23 cellular contexts compared by ENCODE assay signal in genomic region chr1:97392701-97393100, GRCh38.
A peak's percentile ranks its signal among the peaks of the same experiment; 100 is the strongest.
DNase-seq lines count a peak whose midpoint lies in the region; ATAC-seq, FAIRE-seq and TF ChIP-seq lines count a peak whose summit lies in the region.
"Had no signal": no experiment of that assay in that cellular context is flagged by ENCODE, and none has a peak within 500 bp of the region (broad histone marks: within the 10 kb centered on the region; RNA-seq: fewer than 3 reads in every experiment).

No MANE protein-coding gene starts in this region.

- no peaks in the 10 kb centered on the region for H3K4me1 ChIP-seq in GM12878 (ENCODE audit: control insufficient read depth, insufficient read depth, low read length)
- H3K4me1 ChIP-seq in smooth muscle cell (ENCODE audit: low read depth), result no peaks in the 10 kb centered on the region
- H3K4me1 ChIP-seq: BLaER1 treated with 17β-estradiol and CSF1 and Interleukin-3, amounts not matched to agents 10 nM and 100 nM; SJCRH30 had no signal

- H4K20me1 ChIP-seq in GM12878 (ENCODE audit: control insufficient read depth, insufficient read depth) (no peaks in the 10 kb centered on the region), smooth muscle cell (ENCODE audit: low read depth) (no peaks in the 10 kb centered on the region)
- H4K20me1 ChIP-seq: BLaER1 treated with 17β-estradiol and CSF1 and Interleukin-3, amounts not matched to agents 10 nM and 100 nM had no signal

- no peak for TF ChIP-seq RAD21 in GM12878 (IDR thresholded peaks at IDR 0.05; ENCODE audit: insufficient read depth, low read depth, low read length)

- no peaks in the 10 kb centered on the region for H3K27me3 ChIP-seq in GM12878 (replicated peaks in 1 of 2; ENCODE audit: control insufficient read depth in 2 of 2, insufficient read depth in 2 of 2, low read length in 1 of 2)
- H3K27me3 ChIP-seq in smooth muscle cell (ENCODE audit: low read depth), result no peaks in the 10 kb centered on the region
- H3K27me3 ChIP-seq: BLaER1 treated with 17β-estradiol and CSF1 and Interleukin-3, amounts not matched to agents 10 nM and 100 nM; SJCRH30 had no signal

- no peak for TF ChIP-seq POLR2A in GM12878 (IDR thresholded peaks at IDR 0.05; ENCODE audit: low read depth, low read length)

- no peak overlapping the region for H3K4me2 ChIP-seq in GM12878 (ENCODE audit: control insufficient read depth, insufficient read depth)
- H3K4me2 ChIP-seq in smooth muscle cell, result no peak overlapping the region
- H3K4me2 ChIP-seq: BLaER1 treated with 17β-estradiol and CSF1 and Interleukin-3, amounts not matched to agents 10 nM and 100 nM; KMS-11; PC-9 had no signal

- TF ChIP-seq CTCF in GM12878 (IDR thresholded peaks at IDR 0.05 in 2 of 3, conservative IDR thresholded peaks at IDR 0.05 in 1 of 3; ENCODE audit: control insufficient read depth in 2 of 3, extremely low read depth in 1 of 3, insufficient read depth in 1 of 3, low read depth in 3 of 3, low read length in 3 of 3) (no peak), fibroblast of the aortic adventitia (IDR thresholded peaks at IDR 0.05; ENCODE audit: insufficient read depth, low read length) (no peak), smooth muscle cell (IDR thresholded peaks at IDR 0.05; ENCODE audit: borderline replicate concordance, insufficient read depth, poor library complexity, severe bottlenecking) (no peak)

- no peak overlapping the region for H3K4me3 ChIP-seq in GM12878
- no peak overlapping the region for H3K4me3 ChIP-seq in fibroblast of the aortic adventitia (ENCODE audit: low read depth, low read length)
- H3K4me3 ChIP-seq in smooth muscle cell, result no peak overlapping the region
- H3K4me3 ChIP-seq: BLaER1 treated with 17β-estradiol and CSF1 and Interleukin-3, amounts not matched to agents 10 nM and 100 nM; PC-9; SJCRH30 had no signal

- no TSS peak for BruUV-seq in GM12878 (replicated peaks; lab: Mats Ljungman, UMichigan)

- CTCF ChIA-PET in GM12878 (lab: Yijun Ruan, JAX), result interaction anchor here (1.0 kb wide), 1 partner anchor 14 kb away, joined by 3 read pairs; no protein-coding TSS in a partner anchor

- H3K36me3 ChIP-seq in GM12878 (ENCODE audit: control insufficient read depth in 2 of 2, insufficient read depth in 2 of 2, low read length in 1 of 2) (no peaks in the 10 kb centered on the region), smooth muscle cell (ENCODE audit: low read depth) (no peaks in the 10 kb centered on the region)
- H3K36me3 ChIP-seq: SJCRH30 had no signal

- no peak for ATAC-seq in GM12878
- no peak for ATAC-seq in HG02970 (IDR thresholded peaks at IDR 0.05; ENCODE audit: low FRiP score, unreplicated experiment)
- ATAC-seq: HCT116, Right ventricle myocardium inferior, SK-N-SH treated with all-trans-retinoic acid at 6 μM for 48 hours had no signal

- SMC1A ChIA-PET in GM12878 (lab: Charles Lee; ENCODE audit: uncharacterized antibody, unreplicated experiment), result no interaction called here

- H3K27ac ChIP-seq in GM12878 (ENCODE audit: control insufficient read depth, insufficient read depth) (no peak overlapping the region), smooth muscle cell (ENCODE audit: low read depth) (no peak overlapping the region)
- H3K27ac ChIP-seq: BLaER1 treated with 17β-estradiol and CSF1 and Interleukin-3, amounts not matched to agents 10 nM and 100 nM; HL-60; KMS-11; PC-9; SJCRH30 had no signal

- H3F3A ChIP-seq in smooth muscle cell (ENCODE audit: low read depth), result no peaks in the 10 kb centered on the region

- H2AFZ ChIP-seq in GM12878 (ENCODE audit: control insufficient read depth, low read depth, low read length), result no peak overlapping the region
- H2AFZ ChIP-seq in smooth muscle cell (ENCODE audit: low read depth), result peak overlapping the region; percentile 25
- H2AFZ ChIP-seq: PC-9 had no signal

- H3K9me3 ChIP-seq in GM12878 (replicated peaks; ENCODE audit: control insufficient read depth, insufficient read depth, low read length), result no peaks in the 10 kb centered on the region
- no peaks in the 10 kb centered on the region for H3K9me3 ChIP-seq in smooth muscle cell (replicated peaks; ENCODE audit: low read depth)
- H3K9me3 ChIP-seq: BLaER1 treated with 17β-estradiol and CSF1 and Interleukin-3, amounts not matched to agents 10 nM and 100 nM; SJCRH30 had no signal

- no peak for TF ChIP-seq EP300 in GM12878 (IDR thresholded peaks at IDR 0.05; ENCODE audit: borderline replicate concordance in 1 of 2, control insufficient read depth in 1 of 2, low read depth in 2 of 2, low read length in 2 of 2)

- in situ Hi-C loops in GM12878 (cut with MboI), result no loop called here

- intact Hi-C loops in GM12878 (cut with micrococcal nuclease; ENCODE audit: unreplicated experiment), result no loop called here

- FAIRE-seq in GM12878 (lab: Jason Lieb, UNC), result peak; percentile 74
- FAIRE-seq: D721Med had no signal

- H3K9ac ChIP-seq in GM12878 (ENCODE audit: control insufficient read depth, insufficient read depth, low read length) (no peak overlapping the region), smooth muscle cell (ENCODE audit: low read depth) (no peak overlapping the region)
- H3K9ac ChIP-seq: BLaER1 treated with 17β-estradiol and CSF1 and Interleukin-3, amounts not matched to agents 10 nM and 100 nM; KMS-11 had no signal

- H3K79me2 ChIP-seq in GM12878 (ENCODE audit: control insufficient read depth, insufficient read depth, low read length), result no peaks in the 10 kb centered on the region
- no peaks in the 10 kb centered on the region for H3K79me2 ChIP-seq in smooth muscle cell (ENCODE audit: low read depth)

- RAD21 ChIA-PET in GM12878 (lab: Charles Lee; ENCODE audit: unreplicated experiment), result no interaction called here

- DNase-seq in LHCN-M2 (ENCODE audit: low read depth), result peak; percentile 14
- DNase-seq in GM12878 (ENCODE audit: low read depth, low spot score), result no peak
- DNase-seq in fibroblast of the aortic adventitia (ENCODE audit: low read depth), result peak; percentile 53
- no peak for DNase-seq in smooth muscle cell (lab: John Stamatoyannopoulos, UW; ENCODE audit: unreplicated experiment)
- DNase-seq in dedifferentiated amniotic fluid mesenchymal stem cell (ENCODE audit: extremely low spot score), result no peak
- DNase-seq in activated T-cell treated with anti-CD3 and anti-CD28 coated beads, Interleukin-2, amount 50 U/mL, for 1 hour, result no peak
- DNase-seq: AML-193; CD4-positive, alpha-beta T cell; NCI-H1105 treated with DMSO at 0.1 percent for 48 hours; NCI-H2029; NCI-H446 treated with DMSO at 0.1 percent for 48 hours; NCI-H526; NCI-H82; PC-9; SJCRH30 had no signal

- POLR2A ChIA-PET in GM12878 (lab: Charles Lee), result no interaction called here

TF ChIP-seq in GM12878, 131 proteins besides CTCF, POLR2A, EP300 and RAD21:
- no peak for TF ChIP-seq KLF5 (IDR thresholded peaks at IDR 0.05; ENCODE audit: partially characterized antibody)
- TF ChIP-seq IRF3 (IDR thresholded peaks at IDR 0.05), result no peak
- TF ChIP-seq TCF12 (IDR thresholded peaks at IDR 0.05; ENCODE audit: low read depth, low read length), result no peak
- no peak for TF ChIP-seq BACH1 (IDR thresholded peaks at IDR 0.05; ENCODE audit: borderline replicate concordance)
- TF ChIP-seq PKNOX1 (IDR thresholded peaks at IDR 0.05), result no peak
- no peak for TF ChIP-seq STAT3 (IDR thresholded peaks at IDR 0.05; ENCODE audit: low read depth, low read length)
- no peak for TF ChIP-seq IRF4 (IDR thresholded peaks at IDR 0.05; ENCODE audit: low read depth, low read length)
- no peak for TF ChIP-seq WRNIP1 (IDR thresholded peaks at IDR 0.05; ENCODE audit: borderline replicate concordance, low read depth, low read length)

Comparison
In these comparisons a context has a peak if more than half of its experiments do, and no peak if none do; other contexts are left out.
1. DNase-seq: peak in LHCN-M2 (single experiment) and fibroblast of the aortic adventitia (single experiment); none in GM12878 (single experiment), smooth muscle cell (single experiment), dedifferentiated amniotic fluid mesenchymal stem cell (single experiment) and activated T-cell treated with anti-CD3 and anti-CD28 coated beads, Interleukin-2, amount 50 U/mL, for 1 hour (single experiment).